1 cellular context compared by ENCODE assay signal in genomic region chr12:123998960-123999359, GRCh38.
A peak's percentile ranks its signal among the peaks of the same experiment; 100 is the strongest.
TF ChIP-seq lines count a peak whose summit lies in the region.

No MANE protein-coding gene starts in this region.

TF ChIP-seq in K562, 482 proteins besides CTCF, POLR2A, EP300 and RAD21:
- TF ChIP-seq CEBPG (CRISPR knock-in tag; IDR thresholded peaks at IDR 0.05) (no peak), CEBPG (tag; conservative IDR thresholded peaks at IDR 0.05 in 1 of 2, IDR thresholded peaks at IDR 0.05 in 1 of 2) (0 out of 4 replicates have a peak, but pooled peaks of 1 of the 2 experiments have one; percentile 20), KDM5B (IDR thresholded peaks at IDR 0.05; ENCODE audit: insufficient replicate concordance, low read depth, low read length) (no peak), JUN (IDR thresholded peaks at IDR 0.05; ENCODE audit: borderline replicate concordance, low read depth, low read length) (peak; percentile 34; the same call in 1 of the 2 replicates), JUN (CRISPR knock-in tag; IDR thresholded peaks at IDR 0.05; ENCODE audit: borderline replicate concordance) (no peak), MYC (IDR thresholded peaks at IDR 0.05; ENCODE audit: low read depth, low read length) (peak; percentile 32; the same call in 1 of the 2 replicates), MYC (CRISPR knock-in tag; IDR thresholded peaks at IDR 0.05; ENCODE audit: borderline replicate concordance, low read depth) (no peak), ZNF277 (CRISPR knock-in tag; IDR thresholded peaks at IDR 0.05; ENCODE audit: borderline replicate concordance) (no peak), NR2C1 (IDR thresholded peaks at IDR 0.05) (0 out of 2 replicates have a peak, but pooled peaks have one; percentile 6), NR2C1 (tag; IDR thresholded peaks at IDR 0.05) (no peak), CEBPB (tag; IDR thresholded peaks at IDR 0.05) (peak; percentile 41; the same call in 1 of the 2 replicates), ZNF584 (CRISPR knock-in tag; IDR thresholded peaks at IDR 0.05; ENCODE audit: low read depth) (0 out of 2 replicates have a peak, but pooled peaks have one; percentile 61), MTA2 (IDR thresholded peaks at IDR 0.05; ENCODE audit: low read depth) (no peak), ZNF408 (CRISPR knock-in tag; IDR thresholded peaks at IDR 0.05; ENCODE audit: low read depth) (no peak), ZNF589 (CRISPR knock-in tag; IDR thresholded peaks at IDR 0.05; ENCODE audit: low read depth) (0 out of 2 replicates have a peak, but pooled peaks have one; percentile 47), MNT (conservative IDR thresholded peaks at IDR 0.05) (0 out of 4 replicates have a peak, but pooled peaks have one; percentile 13 to 34), MGA (IDR thresholded peaks at IDR 0.05) (peak; percentile 38), TCF7L2 (IDR thresholded peaks at IDR 0.05; ENCODE audit: low read depth, low read length) (no peak), JUND (IDR thresholded peaks at IDR 0.05; ENCODE audit: borderline replicate concordance, low read depth, low read length) (peak; percentile 48; the same call in 1 of the 2 replicates), JUND (tag; IDR thresholded peaks at IDR 0.05; ENCODE audit: borderline replicate concordance, low read depth, low read length) (no peak), USF2 (CRISPR knock-in tag; IDR thresholded peaks at IDR 0.05) (peak; percentile 16; the same call in 1 of the 2 replicates), ATF3 (IDR thresholded peaks at IDR 0.05) (peak; percentile 47; the same call in 1 of the 2 replicates), ATF3 (CRISPR knock-in tag; conservative IDR thresholded peaks at IDR 0.05) (no peak), KDM1A (IDR thresholded peaks at IDR 0.05) (0 out of 4 replicates have a peak, but pooled peaks of 1 of the 2 experiments have one; percentile 33), TFE3 (CRISPR knock-in tag; IDR thresholded peaks at IDR 0.05) (peak; percentile 26; the same call in 1 of the 2 replicates), XRCC5 (IDR thresholded peaks at IDR 0.05; ENCODE audit: low read depth, low read length) (no peak), ZKSCAN8 (CRISPR knock-in tag; IDR thresholded peaks at IDR 0.05) (peak; percentile 96), L3MBTL2 (IDR thresholded peaks at IDR 0.05) (peak; percentile 41; the same call in 1 of the 2 replicates), MITF (IDR thresholded peaks at IDR 0.05) (0 out of 2 replicates have a peak, but pooled peaks have one; percentile 28), CBX3 (IDR thresholded peaks at IDR 0.05; ENCODE audit: borderline replicate concordance in 1 of 2, low read length in 2 of 2) (no peak), FOXJ3 (CRISPR knock-in tag; IDR thresholded peaks at IDR 0.05) (no peak), BACH1 (tag; IDR thresholded peaks at IDR 0.05) (0 out of 2 replicates have a peak, but pooled peaks have one; percentile 14), FOSL1 (tag; conservative IDR thresholded peaks at IDR 0.05) (peak; percentile 69)
TF ChIP-seq in K562: peak in this region for 19.
